In genomic region chr6:135759831-135760230, GRCh38 we compare ENCODE assay signal across 15 cellular contexts.
DNase-seq lines count a peak whose midpoint lies in the region; FAIRE-seq and TF ChIP-seq lines count a peak whose summit lies in the region.
"Had no signal": no experiment of that assay in that cellular context is flagged by ENCODE, and none has a peak within 500 bp of the region (broad histone marks: within the 10 kb centered on the region; RNA-seq: fewer than 3 reads in every experiment).

No MANE protein-coding gene starts in this region.

- no peaks in the 10 kb centered on the region for H3K9me3 ChIP-seq in GM23248 (ENCODE audit: low read depth)
- H3K9me3 ChIP-seq: SJSA1 had no signal

- no peaks in the 10 kb centered on the region for H4K20me1 ChIP-seq in GM23248 (ENCODE audit: insufficient read depth)

- H3K36me3 ChIP-seq in GM23248 (ENCODE audit: low read depth) (no peaks in the 10 kb centered on the region), mesendoderm (ENCODE audit: control insufficient read depth, insufficient read depth, low read length) (no peaks in the 10 kb centered on the region)
- H3K36me3 ChIP-seq: SJSA1 had no signal

- no peak overlapping the region for H2BK5ac ChIP-seq in mesendoderm (ENCODE audit: low read length)

- 82 to 84% methylated on average over 5 of the region's 5 CpGs for WGBS in GM23248 (ENCODE audit: low coverage in 1 of 2, low lambda C conversion rate in 2 of 2, missing lambda C conversion rate in 2 of 2), 2 experiments
- WGBS in mesendoderm (ENCODE audit: extremely low coverage, insufficient coverage, low lambda C conversion rate) = no CpG with 5 or more reads among the region's 5 CpGs

- no peak overlapping the region for H2AK5ac ChIP-seq in mesendoderm (ENCODE audit: low read length)

- H4K8ac ChIP-seq in mesendoderm (ENCODE audit: low read depth, low read length) = no peak overlapping the region

- TF ChIP-seq CTCF in cardiac fibroblast (IDR thresholded peaks at IDR 0.05; ENCODE audit: low read depth, low read length) = peak; percentile 28

- peak; percentile 11 for DNase-seq in GM23248
- peak; percentile 37 for DNase-seq in NCI-H69 (lab: John Stamatoyannopoulos, UW)
- peak in 1 of 2 donors; percentile 52 for DNase-seq in cardiac fibroblast (ENCODE audit: low read depth in 2 of 2)
- peak; percentile 35 for DNase-seq in mesendoderm
- DNase-seq in HTR-8/SVneo (ENCODE audit: insufficient read length, low spot score) = no peak
- DNase-seq in NCI-H1436 treated with DMSO at 0.1 percent for 48 hours (lab: John Stamatoyannopoulos, UW) = no peak
- DNase-seq in stimulated activated CD4-positive, alpha-beta T cell treated with anti-CD3 and anti-CD28 coated beads, Interleukin-4, amount 100 ng/mL, for 24 hours = no peak
- DNase-seq in dedifferentiated amniotic fluid mesenchymal stem cell (ENCODE audit: extremely low spot score) = no peak
- DNase-seq: COR-L47; glutamatergic neuron; NCI-H1048; NCI-H510A; stimulated activated CD4-positive, alpha-beta T cell treated with anti-CD3 and anti-CD28 coated beads, Interleukin-12 subunit alpha, Interleukin-12 subunit beta, amount 100 ng/mL, for 4 hours had no signal

- H3K4me1 ChIP-seq in GM23248 (ENCODE audit: insufficient read depth) (no peaks in the 10 kb centered on the region), mesendoderm (ENCODE audit: control insufficient read depth, low read depth, low read length) (no peaks in the 10 kb centered on the region)
- H3K4me1 ChIP-seq: SJSA1 had no signal

- H2BK120ac ChIP-seq in mesendoderm (ENCODE audit: low read depth, low read length) = no peak overlapping the region

- no peak overlapping the region for H3K23ac ChIP-seq in mesendoderm (ENCODE audit: low read length)

- H3K27me3 ChIP-seq in GM23248 (replicated peaks; ENCODE audit: insufficient read depth) (no peaks in the 10 kb centered on the region), mesendoderm (ENCODE audit: insufficient read depth, low read length, poor library complexity) (no peaks in the 10 kb centered on the region)
- H3K27me3 ChIP-seq: SJSA1 had no signal

- H2AFZ ChIP-seq in GM23248 = no peak overlapping the region

- in situ Hi-C loops in GM23248 (cut with MboI) = no loop called here

- H3F3A ChIP-seq in GM23248 (ENCODE audit: insufficient read depth) = no peaks in the 10 kb centered on the region

- no peak overlapping the region for H3K4ac ChIP-seq in mesendoderm (ENCODE audit: low read depth, low read length)

- H3K4me2 ChIP-seq in GM23248 (ENCODE audit: unreplicated experiment) = no peak overlapping the region
- no peak overlapping the region for H3K4me2 ChIP-seq in mesendoderm (ENCODE audit: low read length)

- H3K18ac ChIP-seq in mesendoderm (ENCODE audit: low read length) = no peak overlapping the region

- no peak for FAIRE-seq in HTR-8/SVneo (lab: Jason Lieb, UNC)

- H3K56ac ChIP-seq in mesendoderm (ENCODE audit: low read length) = no peak overlapping the region

- H3K79me2 ChIP-seq in GM23248 (ENCODE audit: insufficient read depth) (no peaks in the 10 kb centered on the region), mesendoderm (ENCODE audit: control insufficient read depth, insufficient read depth, low read length) (no peaks in the 10 kb centered on the region)

- H4K5ac ChIP-seq in mesendoderm (ENCODE audit: low read length) = no peak overlapping the region

- H2BK15ac ChIP-seq in mesendoderm (replicated peaks; ENCODE audit: low read depth) = no peak overlapping the region

- no peaks in the 10 kb centered on the region for H3K9me2 ChIP-seq in GM23248 (ENCODE audit: insufficient read depth)

- no peak overlapping the region for H3K27ac ChIP-seq in GM23248
- H3K27ac ChIP-seq in mesendoderm (ENCODE audit: low read depth, low read length) = no peak overlapping the region
- H3K27ac ChIP-seq: HL-60, SJSA1 had no signal

- H3K4me3 ChIP-seq in GM23248 (no peak overlapping the region), cardiac fibroblast (replicated peaks in 1 of 2; ENCODE audit: low read depth in 2 of 2, low read length in 2 of 2) (no peak overlapping the region), mesendoderm (ENCODE audit: low read length) (no peak overlapping the region)
- H3K4me3 ChIP-seq: SJSA1 had no signal

- H3K79me1 ChIP-seq in mesendoderm (ENCODE audit: low read length) = no peaks in the 10 kb centered on the region

- H3K9ac ChIP-seq in GM23248 (no peak overlapping the region), mesendoderm (ENCODE audit: low read length) (no peak overlapping the region)

Comparison
In these comparisons a context has a peak if more than half of its experiments do, and no peak if none do; other contexts are left out.
1. DNase-seq: peak in GM23248 (single experiment), NCI-H69 (single experiment) and mesendoderm (single experiment); none in HTR-8/SVneo (single experiment), NCI-H1436 treated with DMSO at 0.1 percent for 48 hours (single experiment), stimulated activated CD4-positive, alpha-beta T cell treated with anti-CD3 and anti-CD28 coated beads, Interleukin-4, amount 100 ng/mL, for 24 hours (single experiment) and dedifferentiated amniotic fluid mesenchymal stem cell (single experiment).